1 cellular context compared by ENCODE assay signal in the genomic region with DNA sequence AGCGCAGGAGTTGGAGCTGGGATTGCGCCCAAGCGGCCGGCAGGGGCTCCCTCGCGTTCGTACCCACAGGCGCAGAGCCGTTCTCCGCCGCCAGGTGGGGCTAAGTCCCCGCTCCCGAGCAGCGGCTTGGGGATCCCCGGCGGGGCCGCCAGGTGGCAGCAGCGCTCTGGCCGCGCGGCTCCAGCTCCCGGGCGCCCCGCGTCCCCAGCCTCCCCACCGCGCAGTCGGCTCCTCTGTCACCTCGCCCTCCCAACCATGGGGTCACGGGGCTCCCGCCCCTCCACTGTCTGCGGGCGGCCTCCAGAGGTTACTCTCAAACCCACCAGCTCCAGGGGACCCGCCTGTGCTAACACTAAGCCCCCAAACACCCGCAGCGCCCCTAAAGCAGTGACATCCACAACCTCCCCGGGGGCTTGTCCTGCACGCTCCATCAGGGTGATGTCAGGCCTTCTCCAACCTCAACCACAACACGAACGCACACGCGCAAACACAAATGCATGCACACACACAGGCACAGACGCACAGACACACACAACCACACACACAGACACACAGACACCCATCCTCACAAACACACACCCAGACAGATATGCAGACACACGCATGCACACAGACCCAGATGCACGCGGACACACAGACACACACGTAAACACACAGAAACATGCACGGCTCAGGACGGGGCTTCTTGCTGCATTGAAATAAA.
TF ChIP-seq lines count a peak whose summit lies in the region.

No MANE protein-coding gene starts in this region.

TF ChIP-seq in K562, 482 proteins besides CTCF, POLR2A, EP300 and RAD21 (continued from another document and continues in another):
- TF ChIP-seq GABPB1 (CRISPR knock-in tag; IDR thresholded peaks at IDR 0.05) (peak; percentile 52; the same call in 1 of the 2 replicates), NFIC (IDR thresholded peaks at IDR 0.05) (no peak), PRPF4 (IDR thresholded peaks at IDR 0.05; ENCODE audit: insufficient read depth, low read depth, low read length, poor library complexity, severe bottlenecking) (peak; percentile 89), ZNF274 (IDR thresholded peaks at IDR 0.05; ENCODE audit: borderline replicate concordance, low read depth, low read length) (no peak), ZNF79 (CRISPR knock-in tag; IDR thresholded peaks at IDR 0.05; ENCODE audit: low read depth) (no peak), ZC3H11A (IDR thresholded peaks at IDR 0.05; ENCODE audit: low read depth, low read length) (no peak), TRIM24 (IDR thresholded peaks at IDR 0.05) (no peak), POLR3A (IDR thresholded peaks at IDR 0.05; ENCODE audit: borderline replicate concordance, extremely low read depth, insufficient read depth, insufficient read length) (no peak), POLR2AphosphoS2 (IDR thresholded peaks at IDR 0.05; ENCODE audit: low read length) (no peak), ARID2 (IDR thresholded peaks at IDR 0.05) (peak; percentile 93), ZBTB7A (IDR thresholded peaks at IDR 0.05; ENCODE audit: borderline replicate concordance, control insufficient read depth, low read depth, low read length) (peak; percentile 38; the same call in 1 of the 2 replicates), SIN3A (IDR thresholded peaks at IDR 0.05; ENCODE audit: borderline replicate concordance in 2 of 2, control insufficient read depth in 1 of 2, low read depth in 2 of 2, low read length in 2 of 2) (no peak), GATAD2B (IDR thresholded peaks at IDR 0.05; ENCODE audit: borderline replicate concordance) (no peak), ARID1B (IDR thresholded peaks at IDR 0.05) (no peak), FOXJ3 (CRISPR knock-in tag; IDR thresholded peaks at IDR 0.05) (no peak), ZNF384 (IDR thresholded peaks at IDR 0.05; ENCODE audit: low read depth, low read length) (0 out of 2 replicates have a peak, but pooled peaks have one; percentile 28), ZC3H4 (CRISPR knock-in tag; IDR thresholded peaks at IDR 0.05; ENCODE audit: borderline replicate concordance) (no peak), TAL1 (IDR thresholded peaks at IDR 0.05) (no peak), HDGF (IDR thresholded peaks at IDR 0.05) (no peak), TAF1 (IDR thresholded peaks at IDR 0.05; ENCODE audit: control insufficient read depth, extremely low read depth, insufficient read depth, low read length, severe bottlenecking) (no peak)
- TF ChIP-seq, protein P1, sequence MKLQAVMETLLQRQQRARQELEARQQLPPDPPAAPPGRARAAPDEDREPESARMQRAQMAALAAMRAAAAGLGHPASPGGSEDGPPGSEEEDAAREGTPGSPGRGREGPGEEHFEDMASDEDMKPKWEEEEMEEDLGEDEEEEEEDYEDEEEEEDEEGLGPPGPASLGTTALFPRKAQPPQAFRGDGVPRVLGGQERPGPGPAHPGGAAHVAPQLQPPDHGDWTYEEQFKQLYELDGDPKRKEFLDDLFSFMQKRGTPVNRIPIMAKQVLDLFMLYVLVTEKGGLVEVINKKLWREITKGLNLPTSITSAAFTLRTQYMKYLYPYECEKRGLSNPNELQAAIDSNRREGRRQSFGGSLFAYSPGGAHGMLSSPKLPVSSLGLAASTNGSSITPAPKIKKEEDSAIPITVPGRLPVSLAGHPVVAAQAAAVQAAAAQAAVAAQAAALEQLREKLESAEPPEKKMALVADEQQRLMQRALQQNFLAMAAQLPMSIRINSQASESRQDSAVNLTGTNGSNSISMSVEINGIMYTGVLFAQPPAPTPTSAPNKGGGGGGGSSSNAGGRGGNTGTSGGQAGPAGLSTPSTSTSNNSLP (IDR thresholded peaks at IDR 0.05; ENCODE audit: borderline replicate concordance, low read depth, low read length) = no peak
- TF ChIP-seq, protein P2, sequence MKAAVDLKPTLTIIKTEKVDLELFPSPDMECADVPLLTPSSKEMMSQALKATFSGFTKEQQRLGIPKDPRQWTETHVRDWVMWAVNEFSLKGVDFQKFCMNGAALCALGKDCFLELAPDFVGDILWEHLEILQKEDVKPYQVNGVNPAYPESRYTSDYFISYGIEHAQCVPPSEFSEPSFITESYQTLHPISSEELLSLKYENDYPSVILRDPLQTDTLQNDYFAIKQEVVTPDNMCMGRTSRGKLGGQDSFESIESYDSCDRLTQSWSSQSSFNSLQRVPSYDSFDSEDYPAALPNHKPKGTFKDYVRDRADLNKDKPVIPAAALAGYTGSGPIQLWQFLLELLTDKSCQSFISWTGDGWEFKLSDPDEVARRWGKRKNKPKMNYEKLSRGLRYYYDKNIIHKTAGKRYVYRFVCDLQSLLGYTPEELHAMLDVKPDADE (conservative IDR thresholded peaks at IDR 0.05; ENCODE audit: control insufficient read depth, low read depth, low read length) = peak; percentile 66; the same call in 1 of the 2 replicates
- TF ChIP-seq, protein P3, sequence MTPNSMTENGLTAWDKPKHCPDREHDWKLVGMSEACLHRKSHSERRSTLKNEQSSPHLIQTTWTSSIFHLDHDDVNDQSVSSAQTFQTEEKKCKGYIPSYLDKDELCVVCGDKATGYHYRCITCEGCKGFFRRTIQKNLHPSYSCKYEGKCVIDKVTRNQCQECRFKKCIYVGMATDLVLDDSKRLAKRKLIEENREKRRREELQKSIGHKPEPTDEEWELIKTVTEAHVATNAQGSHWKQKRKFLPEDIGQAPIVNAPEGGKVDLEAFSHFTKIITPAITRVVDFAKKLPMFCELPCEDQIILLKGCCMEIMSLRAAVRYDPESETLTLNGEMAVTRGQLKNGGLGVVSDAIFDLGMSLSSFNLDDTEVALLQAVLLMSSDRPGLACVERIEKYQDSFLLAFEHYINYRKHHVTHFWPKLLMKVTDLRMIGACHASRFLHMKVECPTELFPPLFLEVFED (CRISPR knock-in tag; conservative IDR thresholded peaks at IDR 0.05) = no peak
- TF ChIP-seq, protein P4, sequence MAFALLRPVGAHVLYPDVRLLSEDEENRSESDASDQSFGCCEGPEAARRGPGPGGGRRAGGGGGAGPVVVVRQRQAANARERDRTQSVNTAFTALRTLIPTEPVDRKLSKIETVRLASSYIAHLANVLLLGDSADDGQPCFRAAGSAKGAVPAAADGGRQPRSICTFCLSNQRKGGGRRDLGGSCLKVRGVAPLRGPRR (CRISPR knock-in tag; IDR thresholded peaks at IDR 0.05) = no peak
- TF ChIP-seq, protein P5, sequence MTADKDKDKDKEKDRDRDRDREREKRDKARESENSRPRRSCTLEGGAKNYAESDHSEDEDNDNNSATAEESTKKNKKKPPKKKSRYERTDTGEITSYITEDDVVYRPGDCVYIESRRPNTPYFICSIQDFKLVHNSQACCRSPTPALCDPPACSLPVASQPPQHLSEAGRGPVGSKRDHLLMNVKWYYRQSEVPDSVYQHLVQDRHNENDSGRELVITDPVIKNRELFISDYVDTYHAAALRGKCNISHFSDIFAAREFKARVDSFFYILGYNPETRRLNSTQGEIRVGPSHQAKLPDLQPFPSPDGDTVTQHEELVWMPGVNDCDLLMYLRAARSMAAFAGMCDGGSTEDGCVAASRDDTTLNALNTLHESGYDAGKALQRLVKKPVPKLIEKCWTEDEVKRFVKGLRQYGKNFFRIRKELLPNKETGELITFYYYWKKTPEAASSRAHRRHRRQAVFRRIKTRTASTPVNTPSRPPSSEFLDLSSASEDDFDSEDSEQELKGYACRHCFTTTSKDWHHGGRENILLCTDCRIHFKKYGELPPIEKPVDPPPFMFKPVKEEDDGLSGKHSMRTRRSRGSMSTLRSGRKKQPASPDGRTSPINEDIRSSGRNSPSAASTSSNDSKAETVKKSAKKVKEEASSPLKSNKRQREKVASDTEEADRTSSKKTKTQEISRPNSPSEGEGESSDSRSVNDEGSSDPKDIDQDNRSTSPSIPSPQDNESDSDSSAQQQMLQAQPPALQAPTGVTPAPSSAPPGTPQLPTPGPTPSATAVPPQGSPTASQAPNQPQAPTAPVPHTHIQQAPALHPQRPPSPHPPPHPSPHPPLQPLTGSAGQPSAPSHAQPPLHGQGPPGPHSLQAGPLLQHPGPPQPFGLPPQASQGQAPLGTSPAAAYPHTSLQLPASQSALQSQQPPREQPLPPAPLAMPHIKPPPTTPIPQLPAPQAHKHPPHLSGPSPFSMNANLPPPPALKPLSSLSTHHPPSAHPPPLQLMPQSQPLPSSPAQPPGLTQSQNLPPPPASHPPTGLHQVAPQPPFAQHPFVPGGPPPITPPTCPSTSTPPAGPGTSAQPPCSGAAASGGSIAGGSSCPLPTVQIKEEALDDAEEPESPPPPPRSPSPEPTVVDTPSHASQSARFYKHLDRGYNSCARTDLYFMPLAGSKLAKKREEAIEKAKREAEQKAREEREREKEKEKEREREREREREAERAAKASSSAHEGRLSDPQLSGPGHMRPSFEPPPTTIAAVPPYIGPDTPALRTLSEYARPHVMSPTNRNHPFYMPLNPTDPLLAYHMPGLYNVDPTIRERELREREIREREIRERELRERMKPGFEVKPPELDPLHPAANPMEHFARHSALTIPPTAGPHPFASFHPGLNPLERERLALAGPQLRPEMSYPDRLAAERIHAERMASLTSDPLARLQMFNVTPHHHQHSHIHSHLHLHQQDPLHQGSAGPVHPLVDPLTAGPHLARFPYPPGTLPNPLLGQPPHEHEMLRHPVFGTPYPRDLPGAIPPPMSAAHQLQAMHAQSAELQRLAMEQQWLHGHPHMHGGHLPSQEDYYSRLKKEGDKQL (CRISPR knock-in tag; IDR thresholded peaks at IDR 0.05; ENCODE audit: borderline replicate concordance) = no peak
- TF ChIP-seq, protein P6, sequence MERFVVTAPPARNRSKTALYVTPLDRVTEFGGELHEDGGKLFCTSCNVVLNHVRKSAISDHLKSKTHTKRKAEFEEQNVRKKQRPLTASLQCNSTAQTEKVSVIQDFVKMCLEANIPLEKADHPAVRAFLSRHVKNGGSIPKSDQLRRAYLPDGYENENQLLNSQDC (CRISPR knock-in tag; IDR thresholded peaks at IDR 0.05) = no peak
- TF ChIP-seq, protein P7, sequence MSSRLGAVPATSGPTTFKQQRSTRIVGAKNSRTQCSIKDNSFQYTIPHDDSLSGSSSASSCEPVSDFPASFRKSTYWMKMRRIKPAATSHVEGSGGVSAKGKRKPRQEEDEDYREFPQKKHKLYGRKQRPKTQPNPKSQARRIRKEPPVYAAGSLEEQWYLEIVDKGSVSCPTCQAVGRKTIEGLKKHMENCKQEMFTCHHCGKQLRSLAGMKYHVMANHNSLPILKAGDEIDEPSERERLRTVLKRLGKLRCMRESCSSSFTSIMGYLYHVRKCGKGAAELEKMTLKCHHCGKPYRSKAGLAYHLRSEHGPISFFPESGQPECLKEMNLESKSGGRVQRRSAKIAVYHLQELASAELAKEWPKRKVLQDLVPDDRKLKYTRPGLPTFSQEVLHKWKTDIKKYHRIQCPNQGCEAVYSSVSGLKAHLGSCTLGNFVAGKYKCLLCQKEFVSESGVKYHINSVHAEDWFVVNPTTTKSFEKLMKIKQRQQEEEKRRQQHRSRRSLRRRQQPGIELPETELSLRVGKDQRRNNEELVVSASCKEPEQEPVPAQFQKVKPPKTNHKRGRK (tag; IDR thresholded peaks at IDR 0.05) = no peak
- TF ChIP-seq, protein P8, sequence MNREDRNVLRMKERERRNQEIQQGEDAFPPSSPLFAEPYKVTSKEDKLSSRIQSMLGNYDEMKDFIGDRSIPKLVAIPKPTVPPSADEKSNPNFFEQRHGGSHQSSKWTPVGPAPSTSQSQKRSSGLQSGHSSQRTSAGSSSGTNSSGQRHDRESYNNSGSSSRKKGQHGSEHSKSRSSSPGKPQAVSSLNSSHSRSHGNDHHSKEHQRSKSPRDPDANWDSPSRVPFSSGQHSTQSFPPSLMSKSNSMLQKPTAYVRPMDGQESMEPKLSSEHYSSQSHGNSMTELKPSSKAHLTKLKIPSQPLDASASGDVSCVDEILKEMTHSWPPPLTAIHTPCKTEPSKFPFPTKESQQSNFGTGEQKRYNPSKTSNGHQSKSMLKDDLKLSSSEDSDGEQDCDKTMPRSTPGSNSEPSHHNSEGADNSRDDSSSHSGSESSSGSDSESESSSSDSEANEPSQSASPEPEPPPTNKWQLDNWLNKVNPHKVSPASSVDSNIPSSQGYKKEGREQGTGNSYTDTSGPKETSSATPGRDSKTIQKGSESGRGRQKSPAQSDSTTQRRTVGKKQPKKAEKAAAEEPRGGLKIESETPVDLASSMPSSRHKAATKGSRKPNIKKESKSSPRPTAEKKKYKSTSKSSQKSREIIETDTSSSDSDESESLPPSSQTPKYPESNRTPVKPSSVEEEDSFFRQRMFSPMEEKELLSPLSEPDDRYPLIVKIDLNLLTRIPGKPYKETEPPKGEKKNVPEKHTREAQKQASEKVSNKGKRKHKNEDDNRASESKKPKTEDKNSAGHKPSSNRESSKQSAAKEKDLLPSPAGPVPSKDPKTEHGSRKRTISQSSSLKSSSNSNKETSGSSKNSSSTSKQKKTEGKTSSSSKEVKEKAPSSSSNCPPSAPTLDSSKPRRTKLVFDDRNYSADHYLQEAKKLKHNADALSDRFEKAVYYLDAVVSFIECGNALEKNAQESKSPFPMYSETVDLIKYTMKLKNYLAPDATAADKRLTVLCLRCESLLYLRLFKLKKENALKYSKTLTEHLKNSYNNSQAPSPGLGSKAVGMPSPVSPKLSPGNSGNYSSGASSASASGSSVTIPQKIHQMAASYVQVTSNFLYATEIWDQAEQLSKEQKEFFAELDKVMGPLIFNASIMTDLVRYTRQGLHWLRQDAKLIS (CRISPR knock-in tag; IDR thresholded peaks at IDR 0.05) = 0 out of 2 replicates have a peak, but pooled peaks have one; percentile 43
- TF ChIP-seq, protein P9, sequence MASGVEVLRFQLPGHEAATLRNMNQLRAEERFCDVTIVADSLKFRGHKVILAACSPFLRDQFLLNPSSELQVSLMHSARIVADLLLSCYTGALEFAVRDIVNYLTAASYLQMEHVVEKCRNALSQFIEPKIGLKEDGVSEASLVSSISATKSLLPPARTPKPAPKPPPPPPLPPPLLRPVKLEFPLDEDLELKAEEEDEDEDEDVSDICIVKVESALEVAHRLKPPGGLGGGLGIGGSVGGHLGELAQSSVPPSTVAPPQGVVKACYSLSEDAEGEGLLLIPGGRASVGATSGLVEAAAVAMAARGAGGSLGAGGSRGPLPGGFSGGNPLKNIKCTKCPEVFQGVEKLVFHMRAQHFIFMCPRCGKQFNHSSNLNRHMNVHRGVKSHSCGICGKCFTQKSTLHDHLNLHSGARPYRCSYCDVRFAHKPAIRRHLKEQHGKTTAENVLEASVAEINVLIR (CRISPR knock-in tag; IDR thresholded peaks at IDR 0.05) = no peak
- TF ChIP-seq, protein P10, sequence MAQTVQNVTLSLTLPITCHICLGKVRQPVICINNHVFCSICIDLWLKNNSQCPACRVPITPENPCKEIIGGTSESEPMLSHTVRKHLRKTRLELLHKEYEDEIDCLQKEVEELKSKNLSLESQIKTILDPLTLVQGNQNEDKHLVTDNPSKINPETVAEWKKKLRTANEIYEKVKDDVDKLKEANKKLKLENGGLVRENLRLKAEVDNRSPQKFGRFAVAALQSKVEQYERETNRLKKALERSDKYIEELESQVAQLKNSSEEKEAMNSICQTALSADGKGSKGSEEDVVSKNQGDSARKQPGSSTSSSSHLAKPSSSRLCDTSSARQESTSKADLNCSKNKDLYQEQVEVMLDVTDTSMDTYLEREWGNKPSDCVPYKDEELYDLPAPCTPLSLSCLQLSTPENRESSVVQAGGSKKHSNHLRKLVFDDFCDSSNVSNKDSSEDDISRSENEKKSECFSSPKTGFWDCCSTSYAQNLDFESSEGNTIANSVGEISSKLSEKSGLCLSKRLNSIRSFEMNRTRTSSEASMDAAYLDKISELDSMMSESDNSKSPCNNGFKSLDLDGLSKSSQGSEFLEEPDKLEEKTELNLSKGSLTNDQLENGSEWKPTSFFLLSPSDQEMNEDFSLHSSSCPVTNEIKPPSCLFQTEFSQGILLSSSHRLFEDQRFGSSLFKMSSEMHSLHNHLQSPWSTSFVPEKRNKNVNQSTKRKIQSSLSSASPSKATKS (CRISPR knock-in tag; IDR thresholded peaks at IDR 0.05) = no peak
- TF ChIP-seq, protein P11, sequence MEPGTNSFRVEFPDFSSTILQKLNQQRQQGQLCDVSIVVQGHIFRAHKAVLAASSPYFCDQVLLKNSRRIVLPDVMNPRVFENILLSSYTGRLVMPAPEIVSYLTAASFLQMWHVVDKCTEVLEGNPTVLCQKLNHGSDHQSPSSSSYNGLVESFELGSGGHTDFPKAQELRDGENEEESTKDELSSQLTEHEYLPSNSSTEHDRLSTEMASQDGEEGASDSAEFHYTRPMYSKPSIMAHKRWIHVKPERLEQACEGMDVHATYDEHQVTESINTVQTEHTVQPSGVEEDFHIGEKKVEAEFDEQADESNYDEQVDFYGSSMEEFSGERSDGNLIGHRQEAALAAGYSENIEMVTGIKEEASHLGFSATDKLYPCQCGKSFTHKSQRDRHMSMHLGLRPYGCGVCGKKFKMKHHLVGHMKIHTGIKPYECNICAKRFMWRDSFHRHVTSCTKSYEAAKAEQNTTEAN (CRISPR knock-in tag; IDR thresholded peaks at IDR 0.05) = no peak
